In genomic region chr7:157425137-157425731, GRCh38 we compare ENCODE assay signal across 15 cellular contexts.
"Had no signal": no experiment of that assay in that cellular context is flagged by ENCODE, and none has a peak within 500 bp of the region (broad histone marks: within the 10 kb centered on the region; RNA-seq: fewer than 3 reads in every experiment).

No MANE protein-coding gene starts in this region.

- H3K4me1 Mint-ChIP-seq: memory B cell; stimulated activated memory B cell treated with anti-CD40 and anti-IgM and Interleukin-4, amounts not matched to agents 10 μg/mL and 1 μg/mL and 100 μg/mL, for 72 hours had no signal

- H3K27ac ChIP-seq: epithelial cell of prostate, parathyroid adenoma had no signal

- H2AFZ ChIP-seq: parathyroid adenoma had no signal

- H3K27ac Mint-ChIP-seq: activated naive CD8-positive, alpha-beta T cell; dendritic cell treated with granulocyte-macrophage colony-stimulating factor and Interleukin-4, amounts not matched to agents 40 ng/mL and 50 ng/mL, for 4 days; effector memory CD8-positive, alpha-beta T cell; memory B cell; stimulated activated memory B cell treated with anti-CD40 and anti-IgM and Interleukin-4, amounts not matched to agents 10 μg/mL and 1 μg/mL and 100 μg/mL, for 72 hours; type B pancreatic cell had no signal

- H3K4me3 Mint-ChIP-seq: activated naive CD8-positive, alpha-beta T cell; brain; dendritic cell treated with granulocyte-macrophage colony-stimulating factor and Interleukin-4, amounts not matched to agents 40 ng/mL and 50 ng/mL, for 4 days; effector memory CD8-positive, alpha-beta T cell; memory B cell; stimulated activated memory B cell treated with anti-CD40 and anti-IgM and Interleukin-4, amounts not matched to agents 10 μg/mL and 1 μg/mL and 100 μg/mL, for 72 hours; type B pancreatic cell had no signal

- H3K4me1 ChIP-seq: parathyroid adenoma had no signal

- H3K27me3 Mint-ChIP-seq: activated naive CD8-positive, alpha-beta T cell; brain; dendritic cell treated with granulocyte-macrophage colony-stimulating factor and Interleukin-4, amounts not matched to agents 40 ng/mL and 50 ng/mL, for 4 days; effector memory CD8-positive, alpha-beta T cell; type B pancreatic cell had no signal

- H3K9me3 Mint-ChIP-seq: dendritic cell treated with granulocyte-macrophage colony-stimulating factor and Interleukin-4, amounts not matched to agents 40 ng/mL and 50 ng/mL, for 4 days; effector memory CD8-positive, alpha-beta T cell; memory B cell; stimulated activated memory B cell treated with anti-CD40 and anti-IgM and Interleukin-4, amounts not matched to agents 10 μg/mL and 1 μg/mL and 100 μg/mL, for 72 hours; type B pancreatic cell had no signal

- DNase-seq: activated gamma-delta T cell; activated T-cell treated with anti-CD3 and anti-CD28 coated beads, Interleukin-2, amount 50 U/mL, for 1 hour; amygdala; effector memory CD8-positive, alpha-beta T cell; hippocampal formation; substantia nigra had no signal

- H3K79me2 ChIP-seq: parathyroid adenoma had no signal

- ATAC-seq: activated CD4-positive, CD25-positive, alpha-beta regulatory T cell treated with anti-CD3 and anti-CD28 coated beads, Interleukin-2, amount 50 U/mL, for 24 hours; effector memory CD8-positive, alpha-beta T cell had no signal

- H3K36me3 Mint-ChIP-seq: activated naive CD8-positive, alpha-beta T cell; type B pancreatic cell had no signal

- H3K9ac ChIP-seq: parathyroid adenoma had no signal
